In genomic region chr18:2707559-2708168, GRCh38 we compare ENCODE assay signal across 13 cellular contexts.
"Had no signal": no experiment of that assay in that cellular context is flagged by ENCODE, and none has a peak within 500 bp of the region (broad histone marks: within the 10 kb centered on the region; RNA-seq: fewer than 3 reads in every experiment).

No MANE protein-coding gene starts in this region.

- ATAC-seq: foreskin keratinocyte; left ventricle myocardium superior; naive thymus-derived CD8-positive, alpha-beta T cell; stimulated activated memory B cell treated with anti-CD40 and anti-IgM and Interleukin-4, amounts not matched to agents 10 μg/mL and 1 μg/mL and 100 μg/mL, for 72 hours had no signal

- DNase-seq: activated CD4-positive, alpha-beta T cell treated with anti-CD3 and anti-CD28 coated beads, Interleukin-2, amount 10 ng/mL, durations not matched to agents 24 days and 14 days; activated naive CD4-positive, alpha-beta T cell treated with anti-CD3 and anti-CD28 coated beads, Interleukin-2, amount 50 U/mL, for 16 hours; activated T-cell treated with anti-CD3 and anti-CD28 coated beads, Interleukin-2, amount 50 U/mL, for 1 hour; effector memory CD4-positive, alpha-beta T cell; foreskin keratinocyte; glutamatergic neuron; hypothalamus; kidney glomerular epithelial cell; left ventricle myocardium superior; naive thymus-derived CD8-positive, alpha-beta T cell; stimulated activated CD4-positive, alpha-beta T cell treated with anti-CD3 and anti-CD28 coated beads, Interleukin-2, amount 100 ng/mL, for 48 hours; T-helper 2 cell had no signal

- H3K4me1 ChIP-seq: foreskin keratinocyte had no signal

- H3K27ac ChIP-seq: foreskin keratinocyte had no signal

- H3K27me3 ChIP-seq: foreskin keratinocyte had no signal
